11 cellular contexts compared by ENCODE assay signal in genomic region chr3:184688251-184688851, GRCh38. TPM values are rescaled to one million over a fixed set of nuclear protein-coding genes. Genes with fewer than 3 reads are reported as not detected.
DNase-seq lines count a peak whose midpoint lies in the region; ATAC-seq and TF ChIP-seq lines count a peak whose summit lies in the region.
"Had no signal": no experiment of that assay in that cellular context is flagged by ENCODE, and none has a peak within 500 bp of the region (broad histone marks: within the 10 kb centered on the region; RNA-seq: fewer than 3 reads in every experiment).

No MANE protein-coding gene starts in this region.

- H3K9me3 ChIP-seq in BLaER1 (no peaks in the 10 kb centered on the region; the same call in 1 of the 2 replicates), Peyer's patch (no peaks in the 10 kb centered on the region), ovary (no peaks in the 10 kb centered on the region)
- H3K9me3 ChIP-seq: neutrophil had no signal

- H3K9ac ChIP-seq in BLaER1 = peak overlapping the region; percentile 44; the same call in 1 of the 2 replicates

- H4K20me1 ChIP-seq in BLaER1 = no peaks in the 10 kb centered on the region

- H3K27me3 ChIP-seq in BLaER1 (no peaks in the 10 kb centered on the region), Peyer's patch (no peaks in the 10 kb centered on the region), ovary (no peaks in the 10 kb centered on the region)

- DNase-seq in Peyer's patch (no peak), fibroblast of the conjunctiva (ENCODE audit: low read depth) (peak; percentile 82), ovary (peak in 3 of 5 donors; percentile 35 to 54 (median 52)), T-helper 9 cell (no peak), NCI-H510A (lab: John Stamatoyannopoulos, UW) (no peak), NCI-H1092 treated with DMSO at 0.1 percent for 48 hours (lab: John Stamatoyannopoulos, UW) (no peak)
- DNase-seq: activated CD4-positive, alpha-beta memory T cell treated with anti-CD3 and anti-CD28 coated beads for 36 hours; effector CD4-positive, alpha-beta T cell had no signal

- intact Hi-C loops in ovary (cut with DNase I) = no loop called here

- no peak overlapping the region for H3K4me3 ChIP-seq in BLaER1
- H3K4me3 ChIP-seq in Peyer's patch = no peak overlapping the region
- H3K4me3 ChIP-seq in ovary = no peak overlapping the region

- H3K27ac ChIP-seq in BLaER1 = peak overlapping the region; percentile 79
- H3K27ac ChIP-seq in Peyer's patch = peak overlapping the region in 3 of 4 donors; percentile 37 to 61 (median 40)
- peak overlapping the region in 1 of 2 donors; percentile 54 for H3K27ac ChIP-seq in ovary
- H3K27ac ChIP-seq: neutrophil had no signal

- H3K4me2 ChIP-seq in BLaER1 = peak overlapping the region; percentile 99

- 16 to 34% (median 26%) methylated on average over 5 of the region's 5 CpGs for WGBS in ovary, 3 donors

- ATAC-seq in GM19023 (IDR thresholded peaks at IDR 0.05; ENCODE audit: unreplicated experiment) = no peak

- TF ChIP-seq POLR2A in Peyer's patch (IDR thresholded peaks at IDR 0.05) (no peak), ovary (IDR thresholded peaks at IDR 0.05) (no peak)

- no peak for TF ChIP-seq EP300 in ovary (IDR thresholded peaks at IDR 0.05)

- H3K4me1 ChIP-seq in BLaER1 (peaks cover 88% of the 10 kb centered on the region), Peyer's patch (peaks cover 0 to 22% (median 9%) of the 10 kb centered on the region in 4 donors), ovary (ENCODE audit: insufficient read depth) (peaks cover 19% of the 10 kb centered on the region)

- H3K36me3 ChIP-seq in BLaER1 (no peaks in the 10 kb centered on the region), Peyer's patch (no peaks in the 10 kb centered on the region), ovary (no peaks in the 10 kb centered on the region)
- H3K36me3 ChIP-seq: neutrophil had no signal

- TF ChIP-seq CTCF in Peyer's patch (IDR thresholded peaks at IDR 0.05) (no peak), ovary (IDR thresholded peaks at IDR 0.05) (no peak)

RNA-seq across cellular contexts. Expression of gene MAGEF1, which starts 23.5 kb away (rescaled TPM):
- total RNA-seq in Peyer's patch (10 to 100 TPM in 3 of 4 donors, 1 to 10 TPM in 1; 5.4 to 12.4 (median 11.7) TPM), ovary (10 to 100 TPM; 28.3 to 48.6 (median 39.7) TPM)
- polyA plus RNA-seq in ovary = 10 to 100 TPM; 29.6 to 48.7 TPM

Comparison
In these comparisons a context has a peak if more than half of its experiments do, and no peak if none do; other contexts are left out.
1. DNase-seq: peak in fibroblast of the conjunctiva (single experiment) and ovary (3 of 5); none in Peyer's patch (0 of 3), T-helper 9 cell (single experiment), NCI-H510A (single experiment) and NCI-H1092 treated with DMSO at 0.1 percent for 48 hours (single experiment).